Comparison of ENCODE assay signal across 1 cellular context in the genomic region with DNA sequence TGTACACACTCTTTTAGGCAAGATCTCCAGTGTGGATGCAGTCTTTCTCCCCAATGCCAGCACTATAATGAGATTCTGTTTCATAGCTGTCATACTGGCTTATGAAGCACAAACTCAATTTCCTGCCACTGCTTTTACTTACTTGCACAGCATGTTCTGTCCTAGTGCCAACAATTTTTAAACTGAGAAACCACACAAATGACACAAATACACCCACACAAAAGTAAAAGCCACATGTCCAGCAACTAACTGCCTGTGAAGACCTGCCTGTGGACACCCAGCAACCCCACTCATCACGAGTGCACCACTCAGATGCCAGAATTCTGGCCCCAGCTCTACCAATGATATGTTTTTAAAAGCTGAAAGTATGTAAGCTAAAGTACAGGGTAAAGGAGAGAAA.
TF ChIP-seq lines count a peak whose summit lies in the region.

No MANE protein-coding gene starts in this region.

TF ChIP-seq in GM23338, 12 proteins besides CTCF, POLR2A, EP300 and RAD21 (continued from another document):
- TF ChIP-seq, protein P1, sequence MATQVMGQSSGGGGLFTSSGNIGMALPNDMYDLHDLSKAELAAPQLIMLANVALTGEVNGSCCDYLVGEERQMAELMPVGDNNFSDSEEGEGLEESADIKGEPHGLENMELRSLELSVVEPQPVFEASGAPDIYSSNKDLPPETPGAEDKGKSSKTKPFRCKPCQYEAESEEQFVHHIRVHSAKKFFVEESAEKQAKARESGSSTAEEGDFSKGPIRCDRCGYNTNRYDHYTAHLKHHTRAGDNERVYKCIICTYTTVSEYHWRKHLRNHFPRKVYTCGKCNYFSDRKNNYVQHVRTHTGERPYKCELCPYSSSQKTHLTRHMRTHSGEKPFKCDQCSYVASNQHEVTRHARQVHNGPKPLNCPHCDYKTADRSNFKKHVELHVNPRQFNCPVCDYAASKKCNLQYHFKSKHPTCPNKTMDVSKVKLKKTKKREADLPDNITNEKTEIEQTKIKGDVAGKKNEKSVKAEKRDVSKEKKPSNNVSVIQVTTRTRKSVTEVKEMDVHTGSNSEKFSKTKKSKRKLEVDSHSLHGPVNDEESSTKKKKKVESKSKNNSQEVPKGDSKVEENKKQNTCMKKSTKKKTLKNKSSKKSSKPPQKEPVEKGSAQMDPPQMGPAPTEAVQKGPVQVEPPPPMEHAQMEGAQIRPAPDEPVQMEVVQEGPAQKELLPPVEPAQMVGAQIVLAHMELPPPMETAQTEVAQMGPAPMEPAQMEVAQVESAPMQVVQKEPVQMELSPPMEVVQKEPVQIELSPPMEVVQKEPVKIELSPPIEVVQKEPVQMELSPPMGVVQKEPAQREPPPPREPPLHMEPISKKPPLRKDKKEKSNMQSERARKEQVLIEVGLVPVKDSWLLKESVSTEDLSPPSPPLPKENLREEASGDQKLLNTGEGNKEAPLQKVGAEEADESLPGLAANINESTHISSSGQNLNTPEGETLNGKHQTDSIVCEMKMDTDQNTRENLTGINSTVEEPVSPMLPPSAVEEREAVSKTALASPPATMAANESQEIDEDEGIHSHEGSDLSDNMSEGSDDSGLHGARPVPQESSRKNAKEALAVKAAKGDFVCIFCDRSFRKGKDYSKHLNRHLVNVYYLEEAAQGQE (IDR thresholded peaks at IDR 0.05; ENCODE audit: unreplicated experiment): no peak
- TF ChIP-seq STAT1 (IDR thresholded peaks at IDR 0.05; ENCODE audit: unreplicated experiment) (no peak), JUNB (IDR thresholded peaks at IDR 0.05; ENCODE audit: unreplicated experiment) (no peak)
